In the genomic region with DNA sequence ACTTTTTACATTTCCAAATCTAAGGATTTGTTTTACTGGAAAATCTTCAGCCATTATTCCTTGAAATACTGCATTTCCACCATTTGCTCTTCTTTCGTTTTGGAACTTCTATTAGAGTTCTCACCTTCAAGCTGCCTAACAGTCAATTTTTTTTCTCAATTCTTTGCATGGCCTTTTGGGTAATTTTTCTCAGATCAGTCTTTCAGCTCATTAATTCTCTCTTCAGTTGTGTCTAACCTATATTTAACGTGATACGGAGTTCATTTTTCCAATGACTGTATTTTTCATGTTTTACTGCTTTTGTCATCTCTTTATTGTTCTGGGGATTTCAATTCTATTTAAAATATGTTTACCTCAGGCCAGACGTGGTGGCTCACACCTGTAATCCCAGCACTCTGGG, we compare ENCODE assay signal across 35 cellular contexts.
"Had no signal": no experiment of that assay in that cellular context is flagged by ENCODE, and none has a peak within 500 bp of the region (broad histone marks: within the 10 kb centered on the region; RNA-seq: fewer than 3 reads in every experiment).

No MANE protein-coding gene starts in this region.

- H3K27ac ChIP-seq: adrenal gland, ascending aorta, body of pancreas, brain microvascular endothelial cell, breast epithelium, cardiac muscle cell had no signal

- DNase-seq: activated effector memory CD4-positive, alpha-beta T cell treated with anti-CD3 and anti-CD28 coated beads, Interleukin-2, amount 50 U/mL, for 16 hours; activated effector memory CD4-positive, alpha-beta T cell treated with Interleukin-2 at 50 U/mL for 16 hours; activated gamma-delta T cell; activated gamma-delta T cell treated with Interleukin-2 at 50 U/mL for 16 hours; activated naive CD4-positive, alpha-beta T cell; activated naive CD4-positive, alpha-beta T cell treated with anti-CD3 and anti-CD28 coated beads for 36 hours; activated naive CD4-positive, alpha-beta T cell treated with anti-CD3 and anti-CD28 coated beads, Interleukin-2, amount 10 ng/mL, durations not matched to agents 7 days and 5 days; activated naive CD4-positive, alpha-beta T cell treated with Interleukin-2 at 50 U/mL for 16 hours; activated naive CD8-positive, alpha-beta T cell treated with anti-CD3 and anti-CD28 coated beads for 36 hours; activated naive CD8-positive, alpha-beta T cell treated with anti-CD3 and anti-CD28 coated beads, Interleukin-2, amount 10 ng/mL, durations not matched to agents 7 days and 5 days; activated naive CD8-positive, alpha-beta T cell treated with anti-CD3 and anti-CD28 coated beads, Interleukin-2, amount 50 U/mL, for 24 hours; activated T-cell treated with anti-CD3 and anti-CD28 coated beads for 4 hours; activated T-cell treated with anti-CD3 and anti-CD28 coated beads, Interleukin-2, amount 50 U/mL, for 24 hours; activated T-cell treated with anti-CD3 and anti-CD28 coated beads, Interleukin-2, amount 50 U/mL, for 4 hours; activated T-cell treated with anti-CD3 and anti-CD28 coated beads, Interleukin-2, amount 50 U/mL, for 48 hours; adrenal gland; amniotic stem cell; amygdala; anterior cingulate cortex; aorta; body of pancreas; brain microvascular endothelial cell; caudate nucleus; central memory CD4-positive, alpha-beta T cell; cerebellar nuclear complex had no signal

- ATAC-seq: activated naive CD4-positive, alpha-beta T cell treated with anti-CD3 and anti-CD28 coated beads, Interleukin-2, amount 50 U/mL, for 72 hours; activated naive CD8-positive, alpha-beta T cell treated with anti-CD3 and anti-CD28 coated beads, Interleukin-2, amount 50 U/mL, for 24 hours; activated T-cell treated with anti-CD3 and anti-CD28 coated beads, Interleukin-2, amount 50 U/mL, for 4 hours; activated T-helper 17 cell treated with anti-CD3 and anti-CD28 coated beads, Interleukin-2, amount 50 U/mL, for 72 hours; body of pancreas had no signal

- H3K27ac Mint-ChIP-seq: activated naive CD4-positive, alpha-beta T cell treated with anti-CD3 and anti-CD28 coated beads for 36 hours; activated naive CD4-positive, alpha-beta T cell treated with anti-CD3 and anti-CD28 coated beads, Interleukin-2, amount 10 ng/mL, durations not matched to agents 7 days and 5 days; activated naive CD4-positive, alpha-beta T cell treated with anti-CD3 and anti-CD28 coated beads, Interleukin-2, amount 50 U/mL, for 72 hours; activated naive CD8-positive, alpha-beta T cell; activated naive CD8-positive, alpha-beta T cell treated with anti-CD3 and anti-CD28 coated beads for 36 hours; activated naive CD8-positive, alpha-beta T cell treated with anti-CD3 and anti-CD28 coated beads, Interleukin-2, amount 10 ng/mL, durations not matched to agents 7 days and 5 days; activated naive CD8-positive, alpha-beta T cell treated with anti-CD3 and anti-CD28 coated beads, Interleukin-2, amount 50 U/mL, for 24 hours; activated T-cell treated with anti-CD3 and anti-CD28 coated beads, Interleukin-2, amount 50 U/mL, for 24 hours; activated T-helper 1 cell treated with anti-CD3 and anti-CD28 coated beads, Interleukin-12 subunit alpha, Interleukin-12 subunit beta, Interleukin-2, Interleukin-4 antibody, amounts not matched to agents 30 ng/mL and 10 ng/mL and 1 ng/mL, durations not matched to agents 14 hours and 24 hours and 36 hours; activated T-helper 17 cell treated with anti-CD3 and anti-CD28 coated beads, Interleukin-2, amount 50 U/mL, for 72 hours; activated T-helper 2 cell treated with anti-CD3 and anti-CD28 coated beads, Interferon-gamma antibody, Interleukin-2, Interleukin-4, amounts not matched to agents 10 μg/mL and 5 μg/mL and 100 μg/mL, durations not matched to agents 14 hours and 24 hours and 36 hours; brain had no signal

- H3K4me3 Mint-ChIP-seq: activated naive CD4-positive, alpha-beta T cell treated with anti-CD3 and anti-CD28 coated beads for 36 hours; activated naive CD4-positive, alpha-beta T cell treated with anti-CD3 and anti-CD28 coated beads, Interleukin-2, amount 10 ng/mL, durations not matched to agents 7 days and 5 days; activated naive CD8-positive, alpha-beta T cell; activated naive CD8-positive, alpha-beta T cell treated with anti-CD3 and anti-CD28 coated beads for 36 hours; activated naive CD8-positive, alpha-beta T cell treated with anti-CD3 and anti-CD28 coated beads, Interleukin-2, amount 10 ng/mL, durations not matched to agents 7 days and 5 days; activated naive CD8-positive, alpha-beta T cell treated with anti-CD3 and anti-CD28 coated beads, Interleukin-2, amount 50 U/mL, for 24 hours; activated T-cell treated with anti-CD3 and anti-CD28 coated beads, Interleukin-2, amount 50 U/mL, for 24 hours; activated T-cell treated with anti-CD3 and anti-CD28 coated beads, Interleukin-2, amount 50 U/mL, for 4 hours; activated T-helper 1 cell treated with anti-CD3 and anti-CD28 coated beads, Interleukin-12 subunit alpha, Interleukin-12 subunit beta, Interleukin-2, Interleukin-4 antibody, amounts not matched to agents 30 ng/mL and 10 ng/mL and 1 ng/mL, durations not matched to agents 14 hours and 24 hours and 36 hours; activated T-helper 17 cell treated with anti-CD3 and anti-CD28 coated beads, Interleukin-2, amount 50 U/mL, for 72 hours; brain; central memory CD8-positive, alpha-beta T cell had no signal

- H3K9me3 ChIP-seq: adrenal gland, ascending aorta, body of pancreas had no signal

- H3K27me3 ChIP-seq: adrenal gland, ascending aorta, body of pancreas, brain microvascular endothelial cell, breast epithelium, cardiac muscle cell had no signal

- H3K4me1 Mint-ChIP-seq: brain had no signal

- H3K4me3 ChIP-seq: adrenal gland, ascending aorta, body of pancreas, breast epithelium, cardiac muscle cell had no signal

- H3K27me3 Mint-ChIP-seq: activated naive CD4-positive, alpha-beta T cell treated with anti-CD3 and anti-CD28 coated beads, Interleukin-2, amount 10 ng/mL, durations not matched to agents 7 days and 5 days; activated naive CD8-positive, alpha-beta T cell; activated naive CD8-positive, alpha-beta T cell treated with anti-CD3 and anti-CD28 coated beads for 36 hours; activated naive CD8-positive, alpha-beta T cell treated with anti-CD3 and anti-CD28 coated beads, Interleukin-2, amount 10 ng/mL, durations not matched to agents 7 days and 5 days; activated naive CD8-positive, alpha-beta T cell treated with anti-CD3 and anti-CD28 coated beads, Interleukin-2, amount 50 U/mL, for 24 hours; activated T-cell treated with anti-CD3 and anti-CD28 coated beads, Interleukin-2, amount 50 U/mL, for 24 hours; activated T-helper 17 cell treated with anti-CD3 and anti-CD28 coated beads, Interleukin-2, amount 50 U/mL, for 72 hours; central memory CD8-positive, alpha-beta T cell had no signal

- H3K36me3 ChIP-seq: adrenal gland, ascending aorta, brain microvascular endothelial cell, breast epithelium, cardiac muscle cell had no signal

- H3K4me1 ChIP-seq: adrenal gland, ascending aorta, body of pancreas, breast epithelium had no signal
